In the genomic region with DNA sequence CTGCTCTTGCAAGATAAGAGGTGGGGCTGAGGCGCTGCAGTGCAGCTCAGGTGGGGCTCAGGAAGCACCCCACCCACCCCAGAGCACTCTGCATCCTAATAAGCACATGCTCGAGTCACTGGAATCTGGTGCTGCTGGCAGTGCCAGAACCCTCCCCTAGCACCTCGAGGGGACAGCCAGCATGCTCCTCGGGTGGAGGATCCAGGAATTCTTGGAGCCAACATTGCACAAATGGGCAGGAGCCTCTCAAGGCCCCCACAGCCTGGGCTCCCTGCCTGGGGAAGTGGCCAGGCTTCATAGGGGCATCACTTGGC, we compare ENCODE assay signal across 18 cellular contexts. TPM values are rescaled to one million over a fixed set of nuclear protein-coding genes. Genes with fewer than 3 reads are reported as not detected.
"Had no signal": no experiment of that assay in that cellular context is flagged by ENCODE, and none has a peak within 500 bp of the region (broad histone marks: within the 10 kb centered on the region; RNA-seq: fewer than 3 reads in every experiment).

No MANE protein-coding gene starts in this region.

- H3K9me3 Mint-ChIP-seq: activated CD4-positive, alpha-beta T cell treated with anti-CD3 and anti-CD28 coated beads, Interleukin-2, amount 10 ng/mL, durations not matched to agents 24 days and 14 days; activated T-helper 17 cell treated with anti-CD3 and anti-CD28 coated beads, Interleukin-2, amount 50 U/mL, for 72 hours; natural killer cell treated with Interleukin-12 subunit alpha and Interleukin-12 subunit beta and Interleukin-15 and Interleukin-18, amount 100 ng/mL, for 72 hours had no signal

- DNase-seq: activated CD4-positive, alpha-beta T cell treated with anti-CD3 and anti-CD28 coated beads, Interleukin-2, amount 10 ng/mL, durations not matched to agents 24 days and 14 days; activated naive CD4-positive, alpha-beta T cell treated with Interleukin-2 at 50 U/mL for 16 hours; activated T-cell treated with anti-CD3 and anti-CD28 coated beads for 4 hours; adrenal gland; colonic mucosa; kidney; left ventricle myocardium inferior; mesenchymal stem cell; right cardiac atrium; stimulated activated CD4-positive, alpha-beta T cell treated with anti-CD3 and anti-CD28 coated beads, Interleukin-15, amount 100 ng/mL, for 24 hours; stimulated activated CD4-positive, alpha-beta T cell treated with anti-CD3 and anti-CD28 coated beads, Interleukin-4, amount 100 ng/mL, for 1 hour; stimulated activated naive CD4-positive, alpha-beta T cell; T-helper 17 cell had no signal

- H3K4me1 Mint-ChIP-seq: activated CD4-positive, alpha-beta T cell treated with anti-CD3 and anti-CD28 coated beads, Interleukin-2, amount 10 ng/mL, durations not matched to agents 24 days and 14 days; activated T-helper 17 cell treated with anti-CD3 and anti-CD28 coated beads, Interleukin-2, amount 50 U/mL, for 72 hours had no signal

- H3K4me3 Mint-ChIP-seq: activated CD4-positive, alpha-beta T cell treated with anti-CD3 and anti-CD28 coated beads, Interleukin-2, amount 10 ng/mL, durations not matched to agents 24 days and 14 days; activated T-helper 17 cell treated with anti-CD3 and anti-CD28 coated beads, Interleukin-2, amount 50 U/mL, for 72 hours; natural killer cell treated with Interleukin-12 subunit alpha and Interleukin-12 subunit beta and Interleukin-15 and Interleukin-18, amount 100 ng/mL, for 72 hours; T-helper 17 cell had no signal

- H3K36me3 Mint-ChIP-seq: natural killer cell treated with Interleukin-12 subunit alpha and Interleukin-12 subunit beta and Interleukin-15 and Interleukin-18, amount 100 ng/mL, for 72 hours had no signal

- H3K27ac Mint-ChIP-seq: activated CD4-positive, alpha-beta T cell treated with anti-CD3 and anti-CD28 coated beads, Interleukin-2, amount 10 ng/mL, durations not matched to agents 24 days and 14 days; natural killer cell treated with Interleukin-12 subunit alpha and Interleukin-12 subunit beta and Interleukin-15 and Interleukin-18, amount 100 ng/mL, for 72 hours; T-helper 17 cell had no signal

- H3K27me3 Mint-ChIP-seq: activated CD4-positive, alpha-beta T cell treated with anti-CD3 and anti-CD28 coated beads, Interleukin-2, amount 10 ng/mL, durations not matched to agents 24 days and 14 days; activated T-helper 17 cell treated with anti-CD3 and anti-CD28 coated beads, Interleukin-2, amount 50 U/mL, for 72 hours; natural killer cell treated with Interleukin-12 subunit alpha and Interleukin-12 subunit beta and Interleukin-15 and Interleukin-18, amount 100 ng/mL, for 72 hours; T-helper 17 cell had no signal

RNA-seq across cellular contexts. Expression of a gene that starts 27.5 kb away (rescaled TPM):
- total RNA-seq: activated CD4-positive, alpha-beta T cell treated with anti-CD3 and anti-CD28 coated beads, Interleukin-2, amount 10 ng/mL, durations not matched to agents 24 days and 14 days; cardiac septum; esophagus mucosa; left ventricle myocardium inferior; right cardiac atrium; subcutaneous adipose tissue had no signal
